Comparison of ENCODE assay signal across 21 cellular contexts in genomic region chr9:138111607-138112006, GRCh38.
"Had no signal": no experiment of that assay in that cellular context is flagged by ENCODE, and none has a peak within 500 bp of the region (broad histone marks: within the 10 kb centered on the region; RNA-seq: fewer than 3 reads in every experiment).

No MANE protein-coding gene starts in this region.

- H3K4me3 ChIP-seq: colonic mucosa, heart right ventricle, left ventricle myocardium inferior, lung, neural progenitor cell, pancreas, smooth muscle cell, tibial artery, upper lobe of left lung, vagina had no signal

- H3K27ac ChIP-seq: colonic mucosa, heart right ventricle, left ventricle myocardium inferior, neural progenitor cell, pancreas, tibial artery, upper lobe of left lung, vagina had no signal

- H3K4me1 ChIP-seq: colonic mucosa, heart right ventricle, left ventricle myocardium inferior, neural progenitor cell, pancreas, tibial artery, upper lobe of left lung, vagina had no signal

- H3K36me3 ChIP-seq: colonic mucosa, heart right ventricle, left ventricle myocardium inferior, neural progenitor cell, pancreas, tibial artery, upper lobe of left lung, vagina had no signal

- H3K27me3 ChIP-seq: colonic mucosa, neural progenitor cell, pancreas, upper lobe of left lung, vagina had no signal

- ATAC-seq: heart right ventricle; pancreas; right cardiac atrium; stimulated activated effector memory CD8-positive, alpha-beta T cell treated with anti-CD3 and anti-CD28 coated beads, Interleukin-12 subunit alpha, Interleukin-12 subunit beta, amount 100 ng/mL, for 72 hours; stimulated activated naive CD8-positive, alpha-beta T cell treated with anti-CD3 and anti-CD28 coated beads, Interleukin-15, Interleukin-2, amounts not matched to agents 100 U/mL and 50 U/mL, for 24 hours had no signal

- DNase-seq: colonic mucosa; dermis blood vessel endothelial cell; endodermal cell; foreskin melanocyte; heart right ventricle; islet precursor cell; left ventricle myocardium inferior; mesenchymal stem cell; midbrain; pancreas; right cardiac atrium; stimulated activated CD4-positive, alpha-beta T cell treated with anti-CD3 and anti-CD28 coated beads, Interleukin-4, amount 100 ng/mL, for 1 hour; stimulated activated CD8-positive, alpha-beta memory T cell treated with anti-CD3 and anti-CD28 coated beads, Interleukin-4, amount 100 ng/mL, for 48 hours; stimulated activated naive CD8-positive, alpha-beta T cell treated with anti-CD3 and anti-CD28 coated beads, Interleukin-15, Interleukin-2, amounts not matched to agents 100 U/mL and 50 U/mL, for 24 hours; tibial artery had no signal

- H3K9me3 ChIP-seq: colonic mucosa, heart right ventricle, left ventricle myocardium inferior, pancreas, tibial artery, upper lobe of left lung, vagina had no signal
